ENCODE assay signal across 8 cellular contexts in the genomic region with DNA sequence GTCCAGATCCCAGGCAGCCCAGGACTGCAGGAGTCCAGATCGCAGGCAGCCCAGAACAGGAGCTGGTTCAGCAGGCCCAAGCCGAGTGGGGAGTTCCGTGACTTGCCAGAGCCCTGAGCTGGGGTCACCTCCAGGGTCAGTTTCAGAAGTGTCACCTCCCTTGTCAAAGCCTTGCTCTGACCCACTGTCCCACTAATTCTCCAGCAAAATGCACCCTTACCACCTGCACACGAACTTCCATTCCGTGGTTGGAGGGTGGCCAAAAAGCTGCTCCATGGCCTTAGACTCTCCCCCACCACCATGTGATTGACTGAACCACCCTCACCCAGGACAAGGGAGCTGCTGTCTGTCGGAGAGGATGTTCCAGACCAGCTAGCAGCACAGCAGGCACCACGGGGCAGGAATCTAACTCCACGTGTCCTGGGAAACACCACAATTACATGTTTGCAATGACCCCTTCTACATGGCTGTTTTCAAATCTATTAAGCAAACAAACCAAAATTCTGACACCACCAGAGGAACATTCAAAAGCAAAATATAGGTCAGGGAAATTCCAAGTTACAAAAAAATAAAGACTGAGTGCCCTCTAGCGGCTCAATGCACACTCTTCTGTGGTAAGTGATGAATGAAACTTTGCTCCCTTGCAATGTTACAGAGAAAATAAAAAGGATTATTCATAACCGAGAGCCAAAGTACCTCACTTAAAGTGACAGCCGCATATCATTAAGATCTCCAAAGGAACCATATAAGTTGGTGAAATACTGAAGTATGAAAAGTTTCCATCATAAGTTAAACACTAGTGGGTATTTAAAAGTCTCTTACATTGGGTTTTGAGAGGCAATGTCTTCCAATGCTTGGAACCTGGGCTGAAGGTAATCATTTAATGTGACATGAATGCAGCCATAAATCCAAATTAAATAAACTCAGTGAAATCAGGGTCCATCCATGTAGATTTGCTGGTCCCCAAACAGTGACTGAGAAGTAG.
DNase-seq lines count a peak whose midpoint lies in the region; ATAC-seq and TF ChIP-seq lines count a peak whose summit lies in the region.

No MANE protein-coding gene starts in this region.

- H3K4me3 Mint-ChIP-seq in nephron progenitor cell = no peak overlapping the region

- TF ChIP-seq CTCF in fibroblast of lung (conservative IDR thresholded peaks at IDR 0.05 in 1 of 2, IDR thresholded peaks at IDR 0.05 in 1 of 2; ENCODE audit: low read depth in 1 of 2, low read length in 2 of 2) (peak; percentile 64 to 80), nephron progenitor cell (IDR thresholded peaks at IDR 0.05) (peak; percentile 65)

- ATAC-seq in HG02610 (IDR thresholded peaks at IDR 0.05; ENCODE audit: unreplicated experiment) (no peak), HG02840 (IDR thresholded peaks at IDR 0.05; ENCODE audit: low FRiP score, unreplicated experiment) (no peak)

- no peaks in the 10 kb centered on the region for H3K27me3 Mint-ChIP-seq in nephron progenitor cell (ENCODE audit: low read depth, poor library complexity)

- no peak overlapping the region for H2AFZ ChIP-seq in fibroblast of lung (ENCODE audit: low read length)

- H3K4me2 ChIP-seq in fibroblast of lung (ENCODE audit: extremely low read depth, insufficient read depth, low read length) = no peak overlapping the region

- no peaks in the 10 kb centered on the region for H3K36me3 ChIP-seq in fibroblast of lung (ENCODE audit: control insufficient read depth, insufficient read depth, low read length)

- no peak overlapping the region for H3K4me3 ChIP-seq in fibroblast of lung (replicated peaks in 1 of 4; ENCODE audit: control extremely low read depth in 1 of 4, insufficient read depth in 1 of 4, low read depth in 3 of 4, low read length in 4 of 4)

- no peaks in the 10 kb centered on the region for H3K9me3 Mint-ChIP-seq in nephron progenitor cell

- peaks cover 30% of the 10 kb centered on the region for H3K4me1 Mint-ChIP-seq in nephron progenitor cell

- DNase-seq in NCI-H1105 treated with DMSO at 0.1 percent for 48 hours (lab: John Stamatoyannopoulos, UW) (peak; percentile 53), NCI-H1105 (lab: John Stamatoyannopoulos, UW) (no peak), Kasumi-1 (lab: John Stamatoyannopoulos, UW) (peak; percentile 51 to 61), fibroblast of lung (ENCODE audit: low read depth in 2 of 2) (peak; percentile 42 to 63), nephron progenitor cell (peak; percentile 25)
- peak; percentile 16 to 19 for DNase-seq in activated CD4-positive, alpha-beta T cell treated with anti-CD3 and anti-CD28 coated beads, Interleukin-2, amount 50 U/mL, for 4 hours

- no peaks in the 10 kb centered on the region for H3K9me3 ChIP-seq in fibroblast of lung (ENCODE audit: control insufficient read depth, insufficient read depth, low read depth, low read length)

- peaks cover 4% of the 10 kb centered on the region for H3K36me3 Mint-ChIP-seq in nephron progenitor cell (ENCODE audit: low read depth)

- no peaks in the 10 kb centered on the region for H3K79me2 ChIP-seq in fibroblast of lung (ENCODE audit: control insufficient read depth, insufficient read depth, low read length)

- H3K4me1 ChIP-seq in fibroblast of lung (ENCODE audit: control insufficient read depth, extremely low read depth, insufficient read depth, low read length) = no peaks in the 10 kb centered on the region

- H4K20me1 ChIP-seq in fibroblast of lung (ENCODE audit: control insufficient read depth, extremely low read depth, insufficient read depth, low read length) = no peaks in the 10 kb centered on the region

- no peak overlapping the region for H3K27ac Mint-ChIP-seq in nephron progenitor cell

- no peak overlapping the region for H3K27ac ChIP-seq in fibroblast of lung (ENCODE audit: insufficient read depth, low read length)

- H3K9ac ChIP-seq in fibroblast of lung (ENCODE audit: insufficient read depth, low read length) = no peak overlapping the region

- no peaks in the 10 kb centered on the region for H3K27me3 ChIP-seq in fibroblast of lung (ENCODE audit: control insufficient read depth, insufficient read depth, low read length)
